In the genomic region with DNA sequence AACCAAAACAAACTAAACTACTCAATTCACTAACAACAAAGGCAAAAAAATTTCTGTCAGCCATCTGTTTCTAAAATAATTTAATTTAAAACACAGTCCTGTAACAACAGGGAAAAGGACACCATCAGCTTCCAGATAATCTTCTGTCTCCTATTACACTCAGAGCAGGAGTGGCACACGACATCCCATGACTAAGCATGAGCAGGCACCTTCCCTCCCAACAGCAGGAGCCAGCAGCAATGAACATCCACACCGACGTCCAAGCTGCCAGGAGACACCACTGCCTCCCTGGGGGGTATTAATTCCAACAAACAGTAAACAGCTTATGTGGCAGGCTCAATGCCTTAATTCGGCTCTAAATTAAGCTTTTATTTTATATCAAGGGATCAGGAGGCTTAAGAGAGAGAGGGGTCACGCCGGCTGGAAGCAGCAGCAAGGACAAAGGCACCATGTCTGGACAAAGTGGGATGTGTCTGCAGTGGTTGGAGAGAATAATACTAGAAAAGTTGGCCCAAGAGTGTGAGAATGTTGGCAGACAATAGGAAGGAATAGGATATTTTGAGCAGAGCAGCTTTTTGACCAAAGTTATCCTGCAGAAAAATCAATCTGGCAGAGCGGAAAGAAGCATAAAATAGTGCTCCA, we compare ENCODE assay signal across 8 cellular contexts. TPM values are rescaled to one million over a fixed set of nuclear protein-coding genes. Genes with fewer than 3 reads are reported as not detected.
DNase-seq lines count a peak whose midpoint lies in the region; ATAC-seq and TF ChIP-seq lines count a peak whose summit lies in the region.

No MANE protein-coding gene starts in this region.

- no peak for TF ChIP-seq POLR2A in GM18505 (IDR thresholded peaks at IDR 0.05; ENCODE audit: borderline replicate concordance, extremely low read depth, insufficient read depth, insufficient read length)

- no peaks in the 10 kb centered on the region for H3K36me3 ChIP-seq in WERI-Rb-1

- no peak for TF ChIP-seq CTCF in WERI-Rb-1 (IDR thresholded peaks at IDR 0.05; ENCODE audit: low read depth, low read length)

- in situ Hi-C loops in ACHN (cut with HindIII; ENCODE audit: low pct_ligation_motif_present, low pct_unique_long_range_greater_than_20kb, low sequenced_read_pairs): no loop called here

- H3K27ac ChIP-seq in WERI-Rb-1: peak overlapping the region; percentile 61

- peak; percentile 73 for DNase-seq in ACHN
- DNase-seq in LHCN-M2 (ENCODE audit: low read depth): peak; percentile 96
- peak; percentile 67 for DNase-seq in WERI-Rb-1
- DNase-seq in hepatic stellate cell (ENCODE audit: low spot score): peak; percentile 22
- no peak for DNase-seq in GF-D8 (lab: John Stamatoyannopoulos, UW)

- no peak overlapping the region for H3K4me3 ChIP-seq in WERI-Rb-1 (ENCODE audit: low read depth, low read length)

- ATAC-seq in HG02678 (IDR thresholded peaks at IDR 0.05; ENCODE audit: unreplicated experiment) (no peak), GM18505 (IDR thresholded peaks at IDR 0.05; ENCODE audit: unreplicated experiment) (no peak), GM21529 (IDR thresholded peaks at IDR 0.05; ENCODE audit: unreplicated experiment) (no peak)

- no peaks in the 10 kb centered on the region for H3K9me3 ChIP-seq in WERI-Rb-1 (ENCODE audit: severe bottlenecking)

- H3K27me3 ChIP-seq in WERI-Rb-1 (ENCODE audit: insufficient read depth, low read depth, severe bottlenecking): no peaks in the 10 kb centered on the region

RNA-seq across cellular contexts. Expression of gene KIAA1549, which starts 45.6 kb away (rescaled TPM):
- 2.5 and 3.3 TPM in 2 replicates for total RNA-seq in LHCN-M2 (2014; rRNA removed)
- polyA plus RNA-seq in LHCN-M2 (2012): 5.8 TPM
